16 cellular contexts compared by ENCODE assay signal in the genomic region with DNA sequence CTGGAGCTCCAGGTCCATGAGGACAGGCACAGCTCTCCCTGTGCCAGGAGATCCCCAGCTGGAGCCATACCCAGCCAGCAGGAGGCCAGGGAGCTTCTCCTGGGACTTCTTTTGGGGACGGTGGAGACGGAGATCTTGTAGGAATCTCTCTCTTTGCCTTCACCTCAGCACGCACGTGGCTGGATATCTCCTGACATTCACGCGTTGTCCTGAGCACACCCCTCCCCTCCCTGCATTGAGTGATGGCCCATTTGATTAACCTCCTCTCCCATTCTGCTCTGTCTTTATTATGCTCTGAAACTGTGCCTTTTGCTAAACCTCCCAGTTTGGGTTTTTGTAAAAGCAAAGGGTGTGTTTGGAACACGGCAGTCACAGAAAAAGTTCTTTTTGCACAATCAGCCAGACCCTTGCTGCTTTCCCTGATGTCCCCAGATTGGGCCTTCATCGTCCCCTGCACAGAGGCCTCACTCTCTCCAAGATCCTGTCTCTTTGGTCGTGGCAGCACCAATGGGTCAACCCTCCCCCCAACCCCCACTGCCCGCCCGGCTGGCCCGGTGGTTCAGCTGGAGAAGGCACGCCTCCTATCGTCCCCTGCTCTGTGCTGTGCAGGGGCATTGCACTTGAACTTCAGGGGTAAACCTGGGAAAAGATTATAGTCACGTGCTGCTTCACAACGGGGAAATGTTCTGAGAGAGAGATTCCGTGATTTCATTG.
"Had no signal": no experiment of that assay in that cellular context is flagged by ENCODE, and none has a peak within 500 bp of the region (broad histone marks: within the 10 kb centered on the region; RNA-seq: fewer than 3 reads in every experiment).

No MANE protein-coding gene starts in this region.

- H3K27me3 Mint-ChIP-seq: activated CD4-positive, alpha-beta memory T cell treated with anti-CD3 and anti-CD28 coated beads for 36 hours had no signal

- H3K4me3 ChIP-seq: breast epithelium, SJSA1, stomach, testis, upper lobe of right lung had no signal

- H3K9me3 ChIP-seq: breast epithelium, SJSA1, stomach, testis, upper lobe of right lung had no signal

- H3K4me1 ChIP-seq: breast epithelium, SJSA1 had no signal

- H3K9me3 Mint-ChIP-seq: activated CD4-positive, alpha-beta memory T cell treated with anti-CD3 and anti-CD28 coated beads for 36 hours; nephron had no signal

- H3K4me3 Mint-ChIP-seq: activated CD4-positive, alpha-beta memory T cell treated with anti-CD3 and anti-CD28 coated beads for 36 hours; nephron had no signal

- H3K27ac Mint-ChIP-seq: activated CD4-positive, alpha-beta memory T cell treated with anti-CD3 and anti-CD28 coated beads for 36 hours had no signal

- DNase-seq: activated CD4-positive, alpha-beta memory T cell treated with anti-CD3 and anti-CD28 coated beads for 36 hours; activated CD8-positive, alpha-beta memory T cell treated with anti-CD3 and anti-CD28 coated beads, Interleukin-2, amount 50 U/mL, for 4 hours; activated naive CD4-positive, alpha-beta T cell treated with Interleukin-2 at 50 U/mL for 16 hours; hippocampal formation; mesendoderm; stimulated activated CD4-positive, alpha-beta T cell treated with anti-CD3 and anti-CD28 coated beads, Interleukin-1b, Interleukin-23, amount 100 ng/mL, for 48 hours; stomach; T1000; testis; upper lobe of right lung had no signal

- ATAC-seq: esophagus mucosa, sciatic nerve, upper lobe of right lung had no signal

- H3K27me3 ChIP-seq: breast epithelium, SJSA1, stomach, testis, upper lobe of right lung had no signal

- H3K27ac ChIP-seq: breast epithelium, SJSA1, stomach, testis, upper lobe of right lung, VCaP had no signal
